Comparison of ENCODE assay signal across 9 cellular contexts in genomic region chr3:8962226-8962861, GRCh38. TPM values are rescaled to one million over a fixed set of nuclear protein-coding genes. Genes with fewer than 3 reads are reported as not detected.
DNase-seq lines count a peak whose midpoint lies in the region; ATAC-seq, FAIRE-seq and TF ChIP-seq lines count a peak whose summit lies in the region.
"Had no signal": no experiment of that assay in that cellular context is flagged by ENCODE, and none has a peak within 500 bp of the region (broad histone marks: within the 10 kb centered on the region; RNA-seq: fewer than 3 reads in every experiment).

No MANE protein-coding gene starts in this region.

- TF ChIP-seq EP300 in upper lobe of left lung (IDR thresholded peaks at IDR 0.05): no peak

- peaks cover 52% of the 10 kb centered on the region for H3K36me3 Mint-ChIP-seq in activated T-helper 17 cell treated with anti-CD3 and anti-CD28 coated beads, Interleukin-2, amount 50 U/mL, for 72 hours (ENCODE audit: low read depth)

- no peak for FAIRE-seq in kidney (lab: Jason Lieb, UNC)

- TF ChIP-seq POLR2A in upper lobe of left lung (IDR thresholded peaks at IDR 0.05): no peak

- peak overlapping the region in 1 of 2 donors; percentile 47 for H3K9ac ChIP-seq in kidney (ENCODE audit: low read length in 2 of 2)

- peak overlapping the region; percentile 99 for H3K27ac Mint-ChIP-seq in activated T-helper 17 cell treated with anti-CD3 and anti-CD28 coated beads, Interleukin-2, amount 50 U/mL, for 72 hours

- H3K4me1 ChIP-seq in cardiac muscle cell (ENCODE audit: low read depth): peaks cover 11% of the 10 kb centered on the region
- H3K4me1 ChIP-seq in kidney (ENCODE audit: control insufficient read depth in 1 of 2, insufficient read depth in 1 of 2, low read depth in 1 of 2, low read length in 2 of 2): peaks cover 3 to 9% of the 10 kb centered on the region in 2 donors
- H3K4me1 ChIP-seq in upper lobe of left lung: peaks cover 8 to 14% (median 10%) of the 10 kb centered on the region in 4 donors

- DNase-seq in cardiac muscle cell (ENCODE audit: low read depth in 1 of 2, low spot score in 1 of 2) (no peak), left cardiac atrium (no peak), kidney (no peak), upper lobe of left lung (no peak), SW 1271 (lab: John Stamatoyannopoulos, UW) (no peak)
- DNase-seq: activated CD4-positive, alpha-beta T cell treated with anti-CD3 and anti-CD28 coated beads for 4 hours had no signal

- H3K36me3 ChIP-seq in cardiac muscle cell (no peaks in the 10 kb centered on the region), kidney (ENCODE audit: control insufficient read depth in 1 of 2, insufficient read depth in 2 of 2, low read length in 2 of 2) (no peaks in the 10 kb centered on the region), upper lobe of left lung (peaks cover 0 to 3% (median 0%) of the 10 kb centered on the region in 4 donors)

- no peaks in the 10 kb centered on the region for H3K9me3 ChIP-seq in cardiac muscle cell (ENCODE audit: low read depth)
- no peaks in the 10 kb centered on the region for H3K9me3 ChIP-seq in kidney (ENCODE audit: control insufficient read depth in 1 of 2, low read length in 2 of 2)
- H3K9me3 ChIP-seq in upper lobe of left lung: no peaks in the 10 kb centered on the region

- peak overlapping the region; percentile 97 for H3K4me3 Mint-ChIP-seq in activated T-helper 17 cell treated with anti-CD3 and anti-CD28 coated beads, Interleukin-2, amount 50 U/mL, for 72 hours

- H3K27ac ChIP-seq in cardiac muscle cell: no peak overlapping the region
- H3K27ac ChIP-seq in kidney (ENCODE audit: low read depth in 2 of 2, low read length in 2 of 2): no peak overlapping the region
- H3K27ac ChIP-seq in upper lobe of left lung: peak overlapping the region in 1 of 4 donors; percentile 76

- peaks cover 25% of the 10 kb centered on the region for H3K4me1 Mint-ChIP-seq in activated T-helper 17 cell treated with anti-CD3 and anti-CD28 coated beads, Interleukin-2, amount 50 U/mL, for 72 hours

- H3K4me3 ChIP-seq in cardiac muscle cell (peak overlapping the region; percentile 71), kidney (ENCODE audit: low read length in 2 of 2) (peak overlapping the region; percentile 72 to 85), upper lobe of left lung (peak overlapping the region in 3 of 4 donors; percentile 85 to 88 (median 87))

- 31 to 39% methylated on average over 6 of the region's 6 CpGs for WGBS in upper lobe of left lung, 2 donors

- H3K27me3 ChIP-seq in cardiac muscle cell (no peaks in the 10 kb centered on the region), upper lobe of left lung (no peaks in the 10 kb centered on the region)

- TF ChIP-seq CTCF in cardiac muscle cell (IDR thresholded peaks at IDR 0.05; ENCODE audit: low read depth, low read length): no peak
- TF ChIP-seq CTCF in kidney (IDR thresholded peaks at IDR 0.05; ENCODE audit: borderline replicate concordance, extremely low read depth, insufficient read depth): no peak
- no peak for TF ChIP-seq CTCF in upper lobe of left lung (IDR thresholded peaks at IDR 0.05)

- intact Hi-C loops in left cardiac atrium (cut with DNase I) (loop anchor here in 1 of 2 donors (10.0 kb wide), 1 partner anchor 472 kb away; no protein-coding TSS in a partner anchor), kidney (cut with DNase I) (no loop called here)

- H3K27me3 Mint-ChIP-seq in activated T-helper 17 cell treated with anti-CD3 and anti-CD28 coated beads, Interleukin-2, amount 50 U/mL, for 72 hours: no peaks in the 10 kb centered on the region

- ATAC-seq in left cardiac atrium (no peak), upper lobe of left lung (ENCODE audit: low FRiP score in 2 of 2) (no peak), GM21619 (IDR thresholded peaks at IDR 0.05; ENCODE audit: unreplicated experiment) (no peak), HG03521 (IDR thresholded peaks at IDR 0.05; ENCODE audit: unreplicated experiment) (no peak)
- no peak for ATAC-seq in activated T-helper 17 cell treated with anti-CD3 and anti-CD28 coated beads, Interleukin-2, amount 50 U/mL, for 72 hours (replicated peaks)

- no peaks in the 10 kb centered on the region for H3K9me3 Mint-ChIP-seq in activated T-helper 17 cell treated with anti-CD3 and anti-CD28 coated beads, Interleukin-2, amount 50 U/mL, for 72 hours

RNA-seq across cellular contexts. Expression of gene RAD18, which starts 0.9 kb away (rescaled TPM):
- total RNA-seq in cardiac muscle cell (4.8 and 5.9 TPM in 2 replicates), left cardiac atrium (10 to 100 TPM in 1 of 2 donors, 1 to 10 TPM in 1; 4.2 to 13.5 TPM), kidney (8.0 TPM), upper lobe of left lung (10 to 100 TPM in 2 of 6 donors, 1 to 10 TPM in 4; 2.6 to 16.2 (median 7.7) TPM)
- polyA plus RNA-seq in cardiac muscle cell (7.8 and 12.4 TPM in 2 replicates), kidney (ENCODE audit: insufficient read depth, low read depth, low replicate concordance) (3.1 TPM)
- 10 to 100 TPM; 45.6 to 59.0 TPM for total RNA-seq in activated T-helper 17 cell treated with anti-CD3 and anti-CD28 coated beads, Interleukin-2, amount 50 U/mL, for 72 hours
